In the genomic region with DNA sequence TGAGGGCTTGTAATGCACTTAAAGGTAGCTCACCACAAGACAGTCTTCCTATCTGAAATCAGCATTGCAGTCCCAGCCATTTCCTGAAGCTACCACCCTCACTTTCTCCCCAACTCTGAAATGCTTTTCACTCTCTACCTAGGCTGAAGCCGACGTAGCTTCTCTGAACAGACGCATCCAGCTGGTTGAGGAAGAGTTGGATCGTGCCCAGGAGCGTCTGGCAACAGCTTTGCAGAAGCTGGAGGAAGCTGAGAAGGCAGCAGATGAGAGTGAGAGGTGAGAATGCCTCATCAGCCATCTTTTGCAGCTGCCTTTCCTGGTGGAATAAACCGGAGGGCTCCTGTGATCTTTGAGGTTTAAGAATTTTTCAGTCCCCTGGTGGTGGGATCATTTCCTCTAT, we compare ENCODE assay signal across 12 cellular contexts. TPM values are rescaled to one million over a fixed set of nuclear protein-coding genes. Genes with fewer than 3 reads are reported as not detected.
A peak's percentile ranks its signal among the peaks of the same experiment; 100 is the strongest.
DNase-seq lines count a peak whose midpoint lies in the region; ATAC-seq and TF ChIP-seq lines count a peak whose summit lies in the region.
"Had no signal": no experiment of that assay in that cellular context is flagged by ENCODE, and none has a peak within 500 bp of the region (broad histone marks: within the 10 kb centered on the region; RNA-seq: fewer than 3 reads in every experiment).

No MANE protein-coding gene starts in this region.

- peak; percentile 50 for DNase-seq in G401 (ENCODE audit: low spot score)
- peak; percentile 55 to 71 (median 63) for DNase-seq in heart left ventricle
- DNase-seq in prostate gland (ENCODE audit: low spot score), result peak; percentile 27
- no peak for DNase-seq in activated naive CD4-positive, alpha-beta T cell treated with Interleukin-2 at 50 U/mL for 16 hours
- DNase-seq in NCI-H2081 (lab: John Stamatoyannopoulos, UW), result no peak
- DNase-seq in mucosa of gallbladder (ENCODE audit: low spot score), result no peak
- DNase-seq: PC-9; stimulated activated CD4-positive, alpha-beta T cell treated with anti-CD3 and anti-CD28 coated beads, Interleukin-1b, Interleukin-23, amount 100 ng/mL, for 48 hours had no signal

- H3K9me3 ChIP-seq in heart left ventricle, result no peaks in the 10 kb centered on the region
- H3K9me3 ChIP-seq in prostate gland, result no peaks in the 10 kb centered on the region

- H3K36me3 ChIP-seq in heart left ventricle (peaks cover 7 to 82% (median 60%) of the 10 kb centered on the region in 9 donors), prostate gland (peaks cover 10 to 24% of the 10 kb centered on the region in 2 donors)

- H3K4me1 ChIP-seq in heart left ventricle (peaks cover 12 to 100% (median 86%) of the 10 kb centered on the region in 12 donors), prostate gland (replicated peaks) (peaks cover 32% of the 10 kb centered on the region)

- H3K4me3 ChIP-seq in heart left ventricle (no peak overlapping the region), prostate gland (no peak overlapping the region)
- H3K4me3 ChIP-seq: BLaER1 treated with 17β-estradiol and CSF1 and Interleukin-3, amounts not matched to agents 10 nM and 100 nM; PC-9 had no signal

- TF ChIP-seq POLR2A in heart left ventricle (IDR thresholded peaks at IDR 0.05), result no peak
- no peak for TF ChIP-seq POLR2A in prostate gland (IDR thresholded peaks at IDR 0.05)

- in situ Hi-C loops in G401 (cut with HindIII; ENCODE audit: low sequenced_read_pairs), result no loop called here

- intact Hi-C loops in heart left ventricle (cut with DNase I) (no loop called here), prostate gland (cut with DNase I) (no loop called here)

- TF ChIP-seq CTCF in heart left ventricle (IDR thresholded peaks at IDR 0.05) (no peak), prostate gland (IDR thresholded peaks at IDR 0.05) (no peak)

- ATAC-seq in SK-N-SH treated with all-trans-retinoic acid at 6 μM for 48 hours (peak; percentile 0; the same call in 2 of the 3 replicates), heart left ventricle (peak in 1 of 4 donors; percentile 6), HG03354 (IDR thresholded peaks at IDR 0.05; ENCODE audit: poor library complexity, severe bottlenecking, unreplicated experiment) (no peak)

- H3K27me3 ChIP-seq in heart left ventricle (no peaks in the 10 kb centered on the region), prostate gland (replicated peaks; ENCODE audit: insufficient read depth) (no peaks in the 10 kb centered on the region)
- H3K27me3 ChIP-seq: BLaER1 treated with 17β-estradiol and CSF1 and Interleukin-3, amounts not matched to agents 10 nM and 100 nM had no signal

- WGBS in heart left ventricle, 4 donors, result 7 to 20% (median 11%) methylated on average over 6 of the region's 6 CpGs
- 39% methylated on average over 6 of the region's 6 CpGs for WGBS in prostate gland

- peak overlapping the region in 9 of 12 donors; percentile 13 to 99 (median 44) for H3K27ac ChIP-seq in heart left ventricle
- no peak overlapping the region for H3K27ac ChIP-seq in prostate gland
- H3K27ac ChIP-seq: BLaER1 treated with 17β-estradiol and CSF1 and Interleukin-3, amounts not matched to agents 10 nM and 100 nM; parathyroid adenoma; PC-9 had no signal

TF ChIP-seq in SK-N-SH treated with all-trans-retinoic acid at 6 μM for 48 hours, 23 proteins besides CTCF, POLR2A, EP300 and RAD21:
- TF ChIP-seq, protein P1, sequence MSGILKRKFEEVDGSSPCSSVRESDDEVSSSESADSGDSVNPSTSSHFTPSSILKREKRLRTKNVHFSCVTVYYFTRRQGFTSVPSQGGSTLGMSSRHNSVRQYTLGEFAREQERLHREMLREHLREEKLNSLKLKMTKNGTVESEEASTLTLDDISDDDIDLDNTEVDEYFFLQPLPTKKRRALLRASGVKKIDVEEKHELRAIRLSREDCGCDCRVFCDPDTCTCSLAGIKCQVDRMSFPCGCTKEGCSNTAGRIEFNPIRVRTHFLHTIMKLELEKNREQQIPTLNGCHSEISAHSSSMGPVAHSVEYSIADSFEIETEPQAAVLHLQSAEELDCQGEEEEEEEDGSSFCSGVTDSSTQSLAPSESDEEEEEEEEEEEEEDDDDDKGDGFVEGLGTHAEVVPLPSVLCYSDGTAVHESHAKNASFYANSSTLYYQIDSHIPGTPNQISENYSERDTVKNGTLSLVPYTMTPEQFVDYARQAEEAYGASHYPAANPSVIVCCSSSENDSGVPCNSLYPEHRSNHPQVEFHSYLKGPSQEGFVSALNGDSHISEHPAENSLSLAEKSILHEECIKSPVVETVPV (CRISPR knock-in tag; IDR thresholded peaks at IDR 0.05), result no peak
- TF ChIP-seq TOX (CRISPR knock-in tag; IDR thresholded peaks at IDR 0.05; ENCODE audit: borderline replicate concordance), result no peak
- no peak for TF ChIP-seq ZNF8 (CRISPR knock-in tag; IDR thresholded peaks at IDR 0.05)
- no peak for TF ChIP-seq ZFP30 (CRISPR knock-in tag; IDR thresholded peaks at IDR 0.05)
- TF ChIP-seq, protein P2, sequence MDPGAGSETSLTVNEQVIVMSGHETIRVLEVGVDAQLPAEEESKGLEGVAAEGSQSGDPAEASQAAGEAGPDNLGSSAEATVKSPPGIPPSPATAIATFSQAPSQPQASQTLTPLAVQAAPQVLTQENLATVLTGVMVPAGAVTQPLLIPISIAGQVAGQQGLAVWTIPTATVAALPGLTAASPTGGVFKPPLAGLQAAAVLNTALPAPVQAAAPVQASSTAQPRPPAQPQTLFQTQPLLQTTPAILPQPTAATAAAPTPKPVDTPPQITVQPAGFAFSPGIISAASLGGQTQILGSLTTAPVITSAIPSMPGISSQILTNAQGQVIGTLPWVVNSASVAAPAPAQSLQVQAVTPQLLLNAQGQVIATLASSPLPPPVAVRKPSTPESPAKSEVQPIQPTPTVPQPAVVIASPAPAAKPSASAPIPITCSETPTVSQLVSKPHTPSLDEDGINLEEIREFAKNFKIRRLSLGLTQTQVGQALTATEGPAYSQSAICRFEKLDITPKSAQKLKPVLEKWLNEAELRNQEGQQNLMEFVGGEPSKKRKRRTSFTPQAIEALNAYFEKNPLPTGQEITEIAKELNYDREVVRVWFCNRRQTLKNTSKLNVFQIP (CRISPR knock-in tag; IDR thresholded peaks at IDR 0.05; ENCODE audit: borderline replicate concordance, low read depth), result no peak
- no peak for TF ChIP-seq ESRRG (CRISPR knock-in tag; IDR thresholded peaks at IDR 0.05)
- TF ChIP-seq, protein P3, sequence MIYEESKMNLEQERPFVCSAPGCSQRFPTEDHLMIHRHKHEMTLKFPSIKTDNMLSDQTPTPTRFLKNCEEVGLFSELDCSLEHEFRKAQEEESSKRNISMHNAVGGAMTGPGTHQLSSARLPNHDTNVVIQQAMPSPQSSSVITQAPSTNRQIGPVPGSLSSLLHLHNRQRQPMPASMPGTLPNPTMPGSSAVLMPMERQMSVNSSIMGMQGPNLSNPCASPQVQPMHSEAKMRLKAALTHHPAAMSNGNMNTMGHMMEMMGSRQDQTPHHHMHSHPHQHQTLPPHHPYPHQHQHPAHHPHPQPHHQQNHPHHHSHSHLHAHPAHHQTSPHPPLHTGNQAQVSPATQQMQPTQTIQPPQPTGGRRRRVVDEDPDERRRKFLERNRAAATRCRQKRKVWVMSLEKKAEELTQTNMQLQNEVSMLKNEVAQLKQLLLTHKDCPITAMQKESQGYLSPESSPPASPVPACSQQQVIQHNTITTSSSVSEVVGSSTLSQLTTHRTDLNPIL (CRISPR knock-in tag; IDR thresholded peaks at IDR 0.05; ENCODE audit: low read depth), result no peak
- TF ChIP-seq ISL1 (CRISPR knock-in tag; IDR thresholded peaks at IDR 0.05), result no peak
- no peak for TF ChIP-seq PPARA (CRISPR knock-in tag; IDR thresholded peaks at IDR 0.05; ENCODE audit: borderline replicate concordance)
TF ChIP-seq in SK-N-SH treated with all-trans-retinoic acid at 6 μM for 48 hours: peak in this region for 0.

RNA-seq across cellular contexts. Expression of a gene that starts 14.3 kb away (rescaled TPM):
- 768 and 828 TPM in 2 replicates for total RNA-seq in G401 (2014; rRNA removed; shearing (Covaris generic))
- total RNA-seq in heart left ventricle (over 10,000 TPM in 7 of 9 donors, 1,000 to 10,000 TPM in 2; 9,722 to 18,689 (median 13,330) TPM), prostate gland (100 to 1,000 TPM; 564 to 629 TPM), mucosa of gallbladder (1,361 TPM)
- polyA plus RNA-seq in heart left ventricle, result over 10,000 TPM; 13,651 to 16,217 TPM

Comparison
In these comparisons a context has a peak if more than half of its experiments do, and no peak if none do; other contexts are left out.
1. DNase-seq: peak in G401 (single experiment), heart left ventricle (5 of 5) and prostate gland (single experiment); none in activated naive CD4-positive, alpha-beta T cell treated with Interleukin-2 at 50 U/mL for 16 hours (single experiment), NCI-H2081 (0 of 2) and mucosa of gallbladder (single experiment).
2. H3K27ac ChIP-seq: peak in heart left ventricle (9 of 12); none in prostate gland (0 of 2).